ENCODE assay signal across 28 cellular contexts in the genomic region with DNA sequence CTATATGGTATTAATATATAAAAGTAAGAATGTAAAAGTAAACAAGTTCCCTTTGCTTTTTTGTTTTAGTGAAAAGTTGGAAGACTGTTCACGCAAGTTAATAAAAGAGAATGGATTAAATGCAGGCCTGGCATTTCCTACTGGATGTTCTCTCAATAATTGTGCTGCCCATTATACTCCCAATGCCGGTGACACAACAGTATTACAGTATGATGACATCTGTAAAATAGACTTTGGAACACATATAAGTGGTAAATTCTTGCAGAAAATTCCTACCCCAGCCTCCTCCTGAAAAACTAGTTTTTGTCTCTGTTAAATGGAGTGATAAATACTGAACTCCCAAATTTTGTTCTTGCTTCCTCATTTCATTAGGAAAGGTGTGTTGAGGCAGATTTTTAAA. TPM values are rescaled to one million over a fixed set of nuclear protein-coding genes. Genes with fewer than 3 reads are reported as not detected.
"Had no signal": no experiment of that assay in that cellular context is flagged by ENCODE, and none has a peak within 500 bp of the region (broad histone marks: within the 10 kb centered on the region; RNA-seq: fewer than 3 reads in every experiment).

No MANE protein-coding gene starts in this region.

- H3K4me1 ChIP-seq: lower lobe of right lung, right atrium auricular region, suprapubic skin, tibial artery, upper lobe of right lung had no signal

- DNase-seq: hypothalamus; immature natural killer cell; kidney; left colon; left ventricle myocardium superior; lower lobe of right lung; midbrain; mucosa of descending colon; naive thymus-derived CD4-positive, alpha-beta T cell; ovary; stimulated activated CD4-positive, alpha-beta T cell treated with anti-CD3 and anti-CD28 coated beads, Interleukin-12 subunit alpha, Interleukin-12 subunit beta, amount 100 ng/mL, for 4 hours; stimulated activated CD4-positive, alpha-beta T cell treated with anti-CD3 and anti-CD28 coated beads, Interleukin-15, amount 100 ng/mL, for 24 hours; stimulated activated CD4-positive, alpha-beta T cell treated with anti-CD3 and anti-CD28 coated beads, Interleukin-2, amount 100 ng/mL, for 24 hours; stimulated activated CD4-positive, alpha-beta T cell treated with anti-CD3 and anti-CD28 coated beads, Interleukin-4, amount 100 ng/mL, for 1 hour; stimulated activated naive CD4-positive, alpha-beta T cell; tibial artery; trophoblast cell; upper lobe of right lung had no signal

- ATAC-seq: left colon; left ventricle myocardium superior; mucosa of descending colon; naive thymus-derived CD4-positive, alpha-beta T cell; natural killer cell treated with Interleukin-12 subunit alpha and Interleukin-12 subunit beta and Interleukin-15 and Interleukin-18, amount 100 ng/mL, for 72 hours; sciatic nerve had no signal

- FAIRE-seq: kidney, urothelium cell line had no signal

- H3K4me3 ChIP-seq: lower lobe of right lung, mucosa of descending colon, ovary, right atrium auricular region, skin epidermis, suprapubic skin, thoracic aorta, tibial artery, upper lobe of right lung had no signal

- H3K9me3 ChIP-seq: lower lobe of right lung, mucosa of descending colon, ovary, right atrium auricular region, suprapubic skin, thoracic aorta, tibial artery, upper lobe of right lung had no signal

- H3K27me3 ChIP-seq: ovary, right atrium auricular region, suprapubic skin, tibial artery, upper lobe of right lung had no signal

- H3K4me3 Mint-ChIP-seq: immature natural killer cell; naive thymus-derived CD4-positive, alpha-beta T cell; natural killer cell treated with Interleukin-12 subunit alpha and Interleukin-12 subunit beta and Interleukin-15 and Interleukin-18, amount 100 ng/mL, for 72 hours; stimulated activated naive CD8-positive, alpha-beta T cell treated with anti-CD3 and anti-CD28 coated beads, Interleukin-15, Interleukin-2, amounts not matched to agents 100 ng/mL and 50 ng/mL, for 24 hours had no signal

- H3K36me3 ChIP-seq: ovary had no signal

- H3K27ac Mint-ChIP-seq: natural killer cell treated with Interleukin-12 subunit alpha and Interleukin-12 subunit beta and Interleukin-15 and Interleukin-18, amount 100 ng/mL, for 72 hours; stimulated activated naive CD8-positive, alpha-beta T cell treated with anti-CD3 and anti-CD28 coated beads, Interleukin-15, Interleukin-2, amounts not matched to agents 100 ng/mL and 50 ng/mL, for 24 hours had no signal

- H3K9me3 Mint-ChIP-seq: immature natural killer cell; naive thymus-derived CD4-positive, alpha-beta T cell; natural killer cell treated with Interleukin-12 subunit alpha and Interleukin-12 subunit beta and Interleukin-15 and Interleukin-18, amount 100 ng/mL, for 72 hours; stimulated activated naive CD8-positive, alpha-beta T cell treated with anti-CD3 and anti-CD28 coated beads, Interleukin-15, Interleukin-2, amounts not matched to agents 100 ng/mL and 50 ng/mL, for 24 hours had no signal

- H3K27ac ChIP-seq: lower lobe of right lung, ovary, right atrium auricular region, skin epidermis, suprapubic skin, thoracic aorta, tibial artery, upper lobe of right lung had no signal

- H3K27me3 Mint-ChIP-seq: naive thymus-derived CD4-positive, alpha-beta T cell; natural killer cell treated with Interleukin-12 subunit alpha and Interleukin-12 subunit beta and Interleukin-15 and Interleukin-18, amount 100 ng/mL, for 72 hours; progenitor cell of endocrine pancreas; stimulated activated naive CD8-positive, alpha-beta T cell treated with anti-CD3 and anti-CD28 coated beads, Interleukin-15, Interleukin-2, amounts not matched to agents 100 ng/mL and 50 ng/mL, for 24 hours had no signal

RNA-seq across cellular contexts. Expression of a gene that starts 56.4 kb away (rescaled TPM):
- total RNA-seq: myocyte had no signal
